Comparison of ENCODE assay signal across 1 cellular context in the genomic region with DNA sequence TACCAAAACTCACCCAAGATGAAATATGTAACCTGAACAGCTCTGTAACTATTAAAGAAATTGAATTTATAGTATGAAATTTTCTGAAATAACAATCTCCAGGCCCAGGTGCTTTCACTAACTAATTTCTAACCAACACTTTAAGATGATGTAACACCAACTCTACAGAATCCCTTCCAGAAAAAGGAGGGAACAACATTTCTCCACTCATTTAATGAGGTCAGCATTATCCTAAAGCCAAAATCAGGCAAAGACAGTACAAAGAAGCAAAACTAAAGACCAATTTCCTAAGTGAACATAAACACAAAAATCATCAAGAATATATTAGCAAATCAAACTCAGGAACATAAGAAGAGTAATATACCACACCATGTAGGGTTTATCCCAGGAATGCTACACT.
TF ChIP-seq lines count a peak whose summit lies in the region.

No MANE protein-coding gene starts in this region.

TF ChIP-seq in WTC11, 78 proteins besides CTCF, POLR2A, EP300 and RAD21 (continued from another document):
- TF ChIP-seq, protein P1, sequence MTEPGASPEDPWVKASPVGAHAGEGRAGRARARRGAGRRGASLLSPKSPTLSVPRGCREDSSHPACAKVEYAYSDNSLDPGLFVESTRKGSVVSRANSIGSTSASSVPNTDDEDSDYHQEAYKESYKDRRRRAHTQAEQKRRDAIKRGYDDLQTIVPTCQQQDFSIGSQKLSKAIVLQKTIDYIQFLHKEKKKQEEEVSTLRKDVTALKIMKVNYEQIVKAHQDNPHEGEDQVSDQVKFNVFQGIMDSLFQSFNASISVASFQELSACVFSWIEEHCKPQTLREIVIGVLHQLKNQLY (CRISPR knock-in tag; IDR thresholded peaks at IDR 0.05): no peak
- no peak for TF ChIP-seq ZNF396 (CRISPR knock-in tag; IDR thresholded peaks at IDR 0.05; ENCODE audit: borderline replicate concordance)
- TF ChIP-seq, protein P2, sequence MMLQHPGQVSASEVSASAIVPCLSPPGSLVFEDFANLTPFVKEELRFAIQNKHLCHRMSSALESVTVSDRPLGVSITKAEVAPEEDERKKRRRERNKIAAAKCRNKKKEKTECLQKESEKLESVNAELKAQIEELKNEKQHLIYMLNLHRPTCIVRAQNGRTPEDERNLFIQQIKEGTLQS (CRISPR knock-in tag; conservative IDR thresholded peaks at IDR 0.05): no peak
- TF ChIP-seq, protein P3, sequence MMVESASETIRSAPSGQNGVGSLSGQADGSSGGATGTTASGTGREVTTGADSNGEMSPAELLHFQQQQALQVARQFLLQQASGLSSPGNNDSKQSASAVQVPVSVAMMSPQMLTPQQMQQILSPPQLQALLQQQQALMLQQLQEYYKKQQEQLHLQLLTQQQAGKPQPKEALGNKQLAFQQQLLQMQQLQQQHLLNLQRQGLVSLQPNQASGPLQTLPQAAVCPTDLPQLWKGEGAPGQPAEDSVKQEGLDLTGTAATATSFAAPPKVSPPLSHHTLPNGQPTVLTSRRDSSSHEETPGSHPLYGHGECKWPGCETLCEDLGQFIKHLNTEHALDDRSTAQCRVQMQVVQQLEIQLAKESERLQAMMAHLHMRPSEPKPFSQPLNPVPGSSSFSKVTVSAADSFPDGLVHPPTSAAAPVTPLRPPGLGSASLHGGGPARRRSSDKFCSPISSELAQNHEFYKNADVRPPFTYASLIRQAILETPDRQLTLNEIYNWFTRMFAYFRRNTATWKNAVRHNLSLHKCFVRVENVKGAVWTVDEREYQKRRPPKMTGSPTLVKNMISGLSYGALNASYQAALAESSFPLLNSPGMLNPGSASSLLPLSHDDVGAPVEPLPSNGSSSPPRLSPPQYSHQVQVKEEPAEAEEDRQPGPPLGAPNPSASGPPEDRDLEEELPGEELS (CRISPR knock-in tag; IDR thresholded peaks at IDR 0.05): no peak
